In the genomic region with DNA sequence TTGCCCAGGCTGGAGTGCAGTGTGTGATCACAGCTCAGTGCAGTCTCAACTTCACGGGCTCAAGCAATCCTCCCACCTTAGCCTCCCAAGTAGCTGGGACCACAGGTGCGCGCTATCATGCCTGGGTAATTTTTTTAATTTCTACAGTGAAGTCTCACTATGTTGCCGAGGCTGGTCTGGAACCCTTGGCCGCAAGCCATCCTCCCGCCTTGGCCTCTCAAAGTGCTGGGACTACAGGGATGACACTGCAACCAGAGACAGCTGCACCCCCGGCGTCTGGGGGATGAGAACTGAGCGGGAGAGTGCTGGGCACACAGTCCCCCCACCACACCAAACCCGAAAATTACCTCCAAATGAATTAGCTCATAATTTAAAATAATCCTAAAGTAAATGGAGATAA, we compare ENCODE assay signal across 17 cellular contexts. TPM values are rescaled to one million over a fixed set of nuclear protein-coding genes. Genes with fewer than 3 reads are reported as not detected.
DNase-seq lines count a peak whose midpoint lies in the region; ATAC-seq and TF ChIP-seq lines count a peak whose summit lies in the region.
"Had no signal": no experiment of that assay in that cellular context is flagged by ENCODE, and none has a peak within 500 bp of the region (broad histone marks: within the 10 kb centered on the region; RNA-seq: fewer than 3 reads in every experiment).

No MANE protein-coding gene starts in this region.

- no peak overlapping the region for H3K4me3 Mint-ChIP-seq in natural killer cell treated with Interleukin-12 subunit alpha and Interleukin-12 subunit beta and Interleukin-15 and Interleukin-18, amount 100 ng/mL, for 72 hours
- H3K4me3 Mint-ChIP-seq in natural killer cell (no peak overlapping the region), osteocyte (ENCODE audit: unreplicated experiment) (no peak overlapping the region)
- H3K4me3 Mint-ChIP-seq in activated CD4-positive, alpha-beta memory T cell treated with anti-CD3 and anti-CD28 coated beads, Interleukin-2, amount 10 ng/mL, durations not matched to agents 7 days and 5 days, result no peak overlapping the region
- H3K4me3 Mint-ChIP-seq: CD14-positive monocyte; CD4-positive, alpha-beta memory T cell; GM23338 had no signal

- H3K27ac ChIP-seq in right atrium auricular region (no peak overlapping the region), upper lobe of right lung (no peak overlapping the region), WERI-Rb-1 (no peak overlapping the region)
- H3K27ac ChIP-seq: BLaER1 had no signal

- no peaks in the 10 kb centered on the region for H3K9me3 ChIP-seq in right atrium auricular region
- H3K9me3 ChIP-seq in upper lobe of right lung, result no peaks in the 10 kb centered on the region
- H3K9me3 ChIP-seq in WERI-Rb-1 (ENCODE audit: severe bottlenecking), result no peaks in the 10 kb centered on the region

- no peaks in the 10 kb centered on the region for H3K27me3 Mint-ChIP-seq in natural killer cell treated with Interleukin-12 subunit alpha and Interleukin-12 subunit beta and Interleukin-15 and Interleukin-18, amount 100 ng/mL, for 72 hours
- no peaks in the 10 kb centered on the region for H3K27me3 Mint-ChIP-seq in natural killer cell (ENCODE audit: low read depth in 2 of 2)
- H3K27me3 Mint-ChIP-seq in osteocyte (ENCODE audit: unreplicated experiment), result no peaks in the 10 kb centered on the region
- H3K27me3 Mint-ChIP-seq in activated CD4-positive, alpha-beta memory T cell treated with anti-CD3 and anti-CD28 coated beads, Interleukin-2, amount 10 ng/mL, durations not matched to agents 7 days and 5 days, result no peaks in the 10 kb centered on the region
- H3K27me3 Mint-ChIP-seq: CD4-positive, alpha-beta memory T cell had no signal

- H3K27ac Mint-ChIP-seq in natural killer cell treated with Interleukin-12 subunit alpha and Interleukin-12 subunit beta and Interleukin-15 and Interleukin-18, amount 100 ng/mL, for 72 hours, result no peak overlapping the region
- no peak overlapping the region for H3K27ac Mint-ChIP-seq in natural killer cell
- no peak overlapping the region for H3K27ac Mint-ChIP-seq in osteocyte (ENCODE audit: unreplicated experiment)
- no peak overlapping the region for H3K27ac Mint-ChIP-seq in activated CD4-positive, alpha-beta memory T cell treated with anti-CD3 and anti-CD28 coated beads, Interleukin-2, amount 10 ng/mL, durations not matched to agents 7 days and 5 days
- H3K27ac Mint-ChIP-seq: CD14-positive monocyte, GM23338 had no signal

- H3K4me3 ChIP-seq in right atrium auricular region, result no peak overlapping the region
- H3K4me3 ChIP-seq in upper lobe of right lung, result no peak overlapping the region
- no peak overlapping the region for H3K4me3 ChIP-seq in WERI-Rb-1 (ENCODE audit: low read depth, low read length)
- H3K4me3 ChIP-seq: BLaER1, GM23338 had no signal

- intact Hi-C loops in Right ventricle myocardium inferior (cut with DNase I), result no loop called here
- intact Hi-C loops in natural killer cell (cut with micrococcal nuclease), result no loop called here
- intact Hi-C loops in upper lobe of right lung (cut with DNase I), result no loop called here

- POLR2A ChIA-PET in activated CD4-positive, alpha-beta memory T cell treated with anti-CD3 and anti-CD28 coated beads, Interleukin-2, amount 10 ng/mL, durations not matched to agents 7 days and 5 days (lab: Charles Lee), result no interaction called here

- H3K27me3 ChIP-seq in right atrium auricular region, result no peaks in the 10 kb centered on the region
- no peaks in the 10 kb centered on the region for H3K27me3 ChIP-seq in upper lobe of right lung
- H3K27me3 ChIP-seq in WERI-Rb-1 (ENCODE audit: insufficient read depth, low read depth, severe bottlenecking), result no peaks in the 10 kb centered on the region
- H3K27me3 ChIP-seq: BLaER1 had no signal

- H3K4me1 Mint-ChIP-seq in natural killer cell treated with Interleukin-12 subunit alpha and Interleukin-12 subunit beta and Interleukin-15 and Interleukin-18, amount 100 ng/mL, for 72 hours (ENCODE audit: low read depth in 2 of 2), result peaks cover 12 to 17% of the 10 kb centered on the region in 2 donors
- H3K4me1 Mint-ChIP-seq in natural killer cell (peaks cover 6 to 25% of the 10 kb centered on the region in 2 donors), osteocyte (ENCODE audit: unreplicated experiment) (peaks cover 7% of the 10 kb centered on the region)
- peaks cover 9% of the 10 kb centered on the region for H3K4me1 Mint-ChIP-seq in activated CD4-positive, alpha-beta memory T cell treated with anti-CD3 and anti-CD28 coated beads, Interleukin-2, amount 10 ng/mL, durations not matched to agents 7 days and 5 days
- H3K4me1 Mint-ChIP-seq: CD14-positive monocyte, GM23338 had no signal

- DNase-seq in Right ventricle myocardium inferior (ENCODE audit: missing footprints) (peak; percentile 45), right atrium auricular region (ENCODE audit: low spot score) (no peak), natural killer cell (no peak), osteocyte (ENCODE audit: extremely low spot score, unreplicated experiment) (peak; percentile 59), upper lobe of right lung (peak; percentile 17), WERI-Rb-1 (no peak)
- peak; percentile 46 for DNase-seq in natural killer cell treated with Interleukin-12 subunit alpha and Interleukin-12 subunit beta and Interleukin-15 and Interleukin-18, amount 100 ng/mL, for 72 hours (ENCODE audit: low spot score)
- DNase-seq in activated CD4-positive, alpha-beta memory T cell treated with anti-CD3 and anti-CD28 coated beads, Interleukin-2, amount 10 ng/mL, durations not matched to agents 7 days and 5 days, result no peak
- DNase-seq: 8988T; CD4-positive, alpha-beta memory T cell; DMS153; DMS79; GDM1; HCEC 1CT had no signal

- no peaks in the 10 kb centered on the region for H3K9me3 Mint-ChIP-seq in natural killer cell treated with Interleukin-12 subunit alpha and Interleukin-12 subunit beta and Interleukin-15 and Interleukin-18, amount 100 ng/mL, for 72 hours
- H3K9me3 Mint-ChIP-seq in natural killer cell (no peaks in the 10 kb centered on the region), osteocyte (ENCODE audit: unreplicated experiment) (no peaks in the 10 kb centered on the region)
- no peaks in the 10 kb centered on the region for H3K9me3 Mint-ChIP-seq in activated CD4-positive, alpha-beta memory T cell treated with anti-CD3 and anti-CD28 coated beads, Interleukin-2, amount 10 ng/mL, durations not matched to agents 7 days and 5 days
- H3K9me3 Mint-ChIP-seq: CD4-positive, alpha-beta memory T cell; GM23338 had no signal

- no peak for ATAC-seq in Right ventricle myocardium inferior
- ATAC-seq in natural killer cell treated with Interleukin-12 subunit alpha and Interleukin-12 subunit beta and Interleukin-15 and Interleukin-18, amount 100 ng/mL, for 72 hours, result no peak
- ATAC-seq in natural killer cell, result no peak
- no peak for ATAC-seq in upper lobe of right lung

- no peaks in the 10 kb centered on the region for H3K36me3 Mint-ChIP-seq in natural killer cell treated with Interleukin-12 subunit alpha and Interleukin-12 subunit beta and Interleukin-15 and Interleukin-18, amount 100 ng/mL, for 72 hours
- H3K36me3 Mint-ChIP-seq in natural killer cell (no peaks in the 10 kb centered on the region), osteocyte (ENCODE audit: unreplicated experiment) (peaks cover 4% of the 10 kb centered on the region)
- peaks cover 20% of the 10 kb centered on the region for H3K36me3 Mint-ChIP-seq in activated CD4-positive, alpha-beta memory T cell treated with anti-CD3 and anti-CD28 coated beads, Interleukin-2, amount 10 ng/mL, durations not matched to agents 7 days and 5 days (ENCODE audit: low read depth)

- H3K4me1 ChIP-seq in right atrium auricular region (peaks cover 0 to 9% of the 10 kb centered on the region in 2 donors), upper lobe of right lung (peaks cover 3% of the 10 kb centered on the region)

- H3K36me3 ChIP-seq in right atrium auricular region (no peaks in the 10 kb centered on the region), upper lobe of right lung (no peaks in the 10 kb centered on the region), WERI-Rb-1 (peaks cover 2% of the 10 kb centered on the region; the same call in 1 of the 2 replicates)

- CTCF ChIA-PET in activated CD4-positive, alpha-beta memory T cell treated with anti-CD3 and anti-CD28 coated beads, Interleukin-2, amount 10 ng/mL, durations not matched to agents 7 days and 5 days (lab: Charles Lee), result no interaction called here

- TF ChIP-seq CTCF in right atrium auricular region (IDR thresholded peaks at IDR 0.05) (no peak), natural killer cell (IDR thresholded peaks at IDR 0.05) (no peak), osteocyte (IDR thresholded peaks at IDR 0.05) (no peak), upper lobe of right lung (IDR thresholded peaks at IDR 0.05) (no peak), WERI-Rb-1 (IDR thresholded peaks at IDR 0.05; ENCODE audit: low read depth, low read length) (no peak)

RNA-seq across cellular contexts. Expression of gene GTPBP6, which starts 33.1 kb away (rescaled TPM):
- total RNA-seq in Right ventricle myocardium inferior (51.4 TPM), right atrium auricular region (10 to 100 TPM; 44.6 to 52.1 TPM), natural killer cell (10 to 100 TPM; 46.9 to 62.8 (median 49.8) TPM), osteocyte (47.5 and 49.9 TPM in 2 replicates), upper lobe of right lung (55.1 TPM)
- 10 to 100 TPM; 45.8 to 69.6 TPM for total RNA-seq in natural killer cell treated with Interleukin-12 subunit alpha and Interleukin-12 subunit beta and Interleukin-15 and Interleukin-18, amount 100 ng/mL, for 72 hours
- 10 to 100 TPM; 46.2 to 46.7 TPM for total RNA-seq in activated CD4-positive, alpha-beta memory T cell treated with anti-CD3 and anti-CD28 coated beads, Interleukin-2, amount 10 ng/mL, durations not matched to agents 7 days and 5 days

RNA-seq across cellular contexts. Expression of gene PPP2R3B, which starts 35.0 kb away (rescaled TPM):
- 164 TPM for total RNA-seq in Right ventricle myocardium inferior
- 10 to 100 TPM; 58.6 to 70.1 TPM for total RNA-seq in right atrium auricular region
- total RNA-seq in natural killer cell treated with Interleukin-12 subunit alpha and Interleukin-12 subunit beta and Interleukin-15 and Interleukin-18, amount 100 ng/mL, for 72 hours, result 10 to 100 TPM; 12.0 to 38.8 TPM
- total RNA-seq in natural killer cell, result 10 to 100 TPM; 14.0 to 19.4 (median 14.6) TPM
- total RNA-seq in osteocyte, result 28.2 and 32.9 TPM in 2 replicates
- 12.8 TPM for total RNA-seq in upper lobe of right lung
- total RNA-seq in activated CD4-positive, alpha-beta memory T cell treated with anti-CD3 and anti-CD28 coated beads, Interleukin-2, amount 10 ng/mL, durations not matched to agents 7 days and 5 days, result 10 to 100 TPM; 26.1 to 26.3 TPM

Comparison
In these comparisons a context has a peak if more than half of its experiments do, and no peak if none do; other contexts are left out.
1. DNase-seq: peak in Right ventricle myocardium inferior (single experiment), natural killer cell treated with Interleukin-12 subunit alpha and Interleukin-12 subunit beta and Interleukin-15 and Interleukin-18, amount 100 ng/mL, for 72 hours (single experiment), osteocyte (single experiment) and upper lobe of right lung (single experiment); none in right atrium auricular region (single experiment), natural killer cell (single experiment), activated CD4-positive, alpha-beta memory T cell treated with anti-CD3 and anti-CD28 coated beads, Interleukin-2, amount 10 ng/mL, durations not matched to agents 7 days and 5 days (single experiment) and WERI-Rb-1 (single experiment).